Comparison of ENCODE assay signal across 9 cellular contexts in the genomic region with DNA sequence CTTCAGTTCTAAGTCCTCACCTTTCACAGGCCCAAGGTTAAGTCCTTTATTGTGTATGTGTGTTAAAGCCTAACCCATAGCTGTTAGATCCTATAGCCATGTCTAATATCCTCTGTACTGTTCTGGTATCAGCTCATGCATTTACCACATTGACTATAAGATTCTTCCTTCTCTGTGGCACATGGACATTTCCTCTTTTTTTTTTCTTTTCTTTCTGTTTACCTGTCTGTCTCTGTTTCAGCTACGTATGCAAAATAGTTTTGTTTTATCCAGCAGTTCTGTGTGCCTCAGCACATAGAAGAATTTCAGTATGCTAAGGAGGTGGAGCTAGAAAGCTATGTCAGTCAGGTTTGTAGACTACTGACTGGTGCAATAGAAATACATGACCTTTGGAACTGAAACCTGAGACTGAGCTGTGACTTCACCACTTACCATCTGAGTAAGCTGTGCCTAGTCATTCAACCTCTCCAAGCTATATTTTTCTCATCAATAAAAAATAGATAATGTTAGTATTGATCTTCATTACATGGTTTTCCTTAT.
DNase-seq lines count a peak whose midpoint lies in the region; ATAC-seq and TF ChIP-seq lines count a peak whose summit lies in the region.
"Had no signal": no experiment of that assay in that cellular context is flagged by ENCODE, and none has a peak within 500 bp of the region (broad histone marks: within the 10 kb centered on the region; RNA-seq: fewer than 3 reads in every experiment).

No MANE protein-coding gene starts in this region.

- H3K27me3 ChIP-seq in psoas muscle (ENCODE audit: insufficient read depth in 3 of 3, low read length in 2 of 3) = no peaks in the 10 kb centered on the region

- peak; percentile 22 for DNase-seq in EH (ENCODE audit: low read depth)
- DNase-seq in RKO (ENCODE audit: low spot score) = peak; percentile 58
- no peak for DNase-seq in psoas muscle
- no peak for DNase-seq in medulla oblongata (ENCODE audit: extremely low spot score)
- DNase-seq in NCI-H1105 (lab: John Stamatoyannopoulos, UW) = no peak
- DNase-seq in coronary artery (ENCODE audit: low spot score) = no peak
- DNase-seq: right cardiac atrium had no signal

- intact Hi-C loops in psoas muscle (cut with DNase I) = loop anchor here in 1 of 2 donors (10.0 kb wide), 1 partner anchor 259 kb away; no protein-coding TSS in a partner anchor

- no peaks in the 10 kb centered on the region for H3K36me3 ChIP-seq in psoas muscle (ENCODE audit: insufficient read depth in 1 of 2, low read depth in 1 of 2)

- no peaks in the 10 kb centered on the region for H3K9me3 ChIP-seq in psoas muscle

- H3K4me3 ChIP-seq in psoas muscle (no peak overlapping the region), coronary artery (no peak overlapping the region)

- ATAC-seq in GM19438 (IDR thresholded peaks at IDR 0.05; ENCODE audit: low read depth, unreplicated experiment) (peak; percentile 97), HG03175 (IDR thresholded peaks at IDR 0.05; ENCODE audit: unreplicated experiment) (peak; percentile 98), psoas muscle (peak; percentile 90 to 98 (median 94))

- peaks cover 8% of the 10 kb centered on the region for H3K4me1 ChIP-seq in psoas muscle

- H3K27ac ChIP-seq in psoas muscle (no peak overlapping the region), coronary artery (no peak overlapping the region)

- 35 to 58% (median 46%) methylated on average over 1 of the region's 1 CpG for WGBS in psoas muscle, 3 donors

- TF ChIP-seq CTCF in psoas muscle (IDR thresholded peaks at IDR 0.05) = no peak
- no peak for TF ChIP-seq CTCF in coronary artery (IDR thresholded peaks at IDR 0.05)

Comparison
In these comparisons a context has a peak if more than half of its experiments do, and no peak if none do; other contexts are left out.
1. DNase-seq: peak in EH (single experiment) and RKO (single experiment); none in psoas muscle (0 of 2), medulla oblongata (single experiment), NCI-H1105 (single experiment) and coronary artery (single experiment).
2. Peak in every context shown above with its lines, with median percentiles within 50 percentile points of each other: ATAC-seq.